In genomic region chr13:40697711-40698110, GRCh38 we compare ENCODE assay signal across 12 cellular contexts. TPM values are rescaled to one million over a fixed set of nuclear protein-coding genes. Genes with fewer than 3 reads are reported as not detected.
DNase-seq lines count a peak whose midpoint lies in the region; ATAC-seq and FAIRE-seq lines count a peak whose summit lies in the region.
"Had no signal": no experiment of that assay in that cellular context is flagged by ENCODE, and none has a peak within 500 bp of the region (broad histone marks: within the 10 kb centered on the region; RNA-seq: fewer than 3 reads in every experiment).

No MANE protein-coding gene starts in this region.

- DNase-seq in GM18507 (ENCODE audit: extremely low spot score, insufficient read length, low read depth) (no peak), G401 (ENCODE audit: low spot score) (no peak), HK-2 (ENCODE audit: unreplicated experiment) (no peak)
- DNase-seq in stimulated activated naive CD4-positive, alpha-beta T cell (lab: John Stamatoyannopoulos, UW): no peak
- DNase-seq in stimulated activated naive CD8-positive, alpha-beta T cell treated with anti-CD3 and anti-CD28 coated beads, Interleukin-15, amount 100 ng/mL, for 72 hours: no peak
- DNase-seq: activated CD4-positive, CD25-positive, alpha-beta regulatory T cell; KG1; NK-92 treated with Interleukin-12 subunit alpha and Interleukin-12 subunit beta, amount 100 ng/mL, for 24 hours; stimulated activated CD4-positive, alpha-beta T cell treated with anti-CD3 and anti-CD28 coated beads, Interleukin-15, amount 100 ng/mL, for 24 hours had no signal

- peak; percentile 59 for ATAC-seq in GM21360 (IDR thresholded peaks at IDR 0.05; ENCODE audit: unreplicated experiment)
- ATAC-seq in HG02870 (IDR thresholded peaks at IDR 0.05; ENCODE audit: unreplicated experiment): peak; percentile 64
- ATAC-seq in HG03571 (IDR thresholded peaks at IDR 0.05; ENCODE audit: unreplicated experiment): peak; percentile 69
- no peak for ATAC-seq in stimulated activated naive CD8-positive, alpha-beta T cell treated with anti-CD3 and anti-CD28 coated beads, Interleukin-15, amount 100 ng/mL, for 72 hours

- H3K4me1 Mint-ChIP-seq in stimulated activated naive CD8-positive, alpha-beta T cell treated with anti-CD3 and anti-CD28 coated beads, Interleukin-15, amount 100 ng/mL, for 72 hours: peaks cover 7% of the 10 kb centered on the region

- H3K27ac Mint-ChIP-seq in stimulated activated naive CD8-positive, alpha-beta T cell treated with anti-CD3 and anti-CD28 coated beads, Interleukin-15, amount 100 ng/mL, for 72 hours: no peak overlapping the region

- no peaks in the 10 kb centered on the region for H3K27me3 Mint-ChIP-seq in stimulated activated naive CD8-positive, alpha-beta T cell treated with anti-CD3 and anti-CD28 coated beads, Interleukin-15, amount 100 ng/mL, for 72 hours

- FAIRE-seq in GM18507 (lab: Jason Lieb, UNC): peak; percentile 85

- H3K9me3 Mint-ChIP-seq in stimulated activated naive CD8-positive, alpha-beta T cell treated with anti-CD3 and anti-CD28 coated beads, Interleukin-15, amount 100 ng/mL, for 72 hours: no peaks in the 10 kb centered on the region

- H3K4me3 Mint-ChIP-seq in stimulated activated naive CD8-positive, alpha-beta T cell treated with anti-CD3 and anti-CD28 coated beads, Interleukin-15, amount 100 ng/mL, for 72 hours: no peak overlapping the region

- in situ Hi-C loops in G401 (cut with HindIII; ENCODE audit: low sequenced_read_pairs): no loop called here

RNA-seq across cellular contexts. Expression of gene FOXO1, which starts 31.3 kb away (rescaled TPM):
- 0.12 and 0.17 TPM in 2 replicates for total RNA-seq in G401 (2014; rRNA removed; shearing (Covaris generic))
